20 cellular contexts compared by ENCODE assay signal in genomic region chr9:71607571-71607970, GRCh38.
"Had no signal": no experiment of that assay in that cellular context is flagged by ENCODE, and none has a peak within 500 bp of the region (broad histone marks: within the 10 kb centered on the region; RNA-seq: fewer than 3 reads in every experiment).

No MANE protein-coding gene starts in this region.

- H3K4me1 ChIP-seq: left lung, prostate gland, right atrium auricular region, tibial artery had no signal

- H3K4me3 ChIP-seq: coronary artery, left lung, prostate gland, right atrium auricular region, tibial artery had no signal

- H3K9me3 ChIP-seq: prostate gland, tibial artery had no signal

- ATAC-seq: activated CD4-positive, CD25-positive, alpha-beta regulatory T cell treated with anti-CD3 and anti-CD28 coated beads, Interleukin-2, amount 50 U/mL, for 24 hours; activated CD8-positive, alpha-beta T cell treated with anti-CD3 and anti-CD28 coated beads, Interleukin-2, amount 10 ng/mL, durations not matched to agents 7 days and 5 days; activated T-cell treated with anti-CD3 and anti-CD28 coated beads, Interleukin-2, amount 50 U/mL, for 4 hours; foreskin keratinocyte; left lung; stimulated activated effector memory CD8-positive, alpha-beta T cell treated with anti-CD3 and anti-CD28 coated beads, Interleukin-12 subunit alpha, Interleukin-12 subunit beta, amount 100 ng/mL, for 72 hours had no signal

- H3K27me3 ChIP-seq: foreskin keratinocyte, left lung, right atrium auricular region, tibial artery had no signal

- DNase-seq: activated CD4-positive, alpha-beta T cell treated with anti-CD3 and anti-CD28 coated beads, Interleukin-2, amount 10 ng/mL, durations not matched to agents 7 days and 5 days; activated CD8-positive, alpha-beta T cell treated with anti-CD3 and anti-CD28 coated beads, Interleukin-2, amount 10 ng/mL, durations not matched to agents 7 days and 5 days; activated naive CD4-positive, alpha-beta T cell treated with anti-CD3 and anti-CD28 coated beads for 36 hours; activated T-cell treated with anti-CD3 and anti-CD28 coated beads, Interleukin-2, amount 50 U/mL, for 4 hours; anterior cingulate cortex; erythroblast; foreskin keratinocyte; hypothalamus; kidney; left lung; mammary epithelial cell; occipital lobe; small intestine; stimulated activated CD4-positive, alpha-beta T cell treated with anti-CD3 and anti-CD28 coated beads, Interleukin-4, amount 100 ng/mL, for 24 hours had no signal

- H3K36me3 ChIP-seq: left lung, prostate gland, right atrium auricular region, tibial artery had no signal

- H3K27ac ChIP-seq: coronary artery, foreskin keratinocyte, left lung, prostate gland, right atrium auricular region, tibial artery had no signal
